ENCODE assay signal across 8 cellular contexts in the genomic region with DNA sequence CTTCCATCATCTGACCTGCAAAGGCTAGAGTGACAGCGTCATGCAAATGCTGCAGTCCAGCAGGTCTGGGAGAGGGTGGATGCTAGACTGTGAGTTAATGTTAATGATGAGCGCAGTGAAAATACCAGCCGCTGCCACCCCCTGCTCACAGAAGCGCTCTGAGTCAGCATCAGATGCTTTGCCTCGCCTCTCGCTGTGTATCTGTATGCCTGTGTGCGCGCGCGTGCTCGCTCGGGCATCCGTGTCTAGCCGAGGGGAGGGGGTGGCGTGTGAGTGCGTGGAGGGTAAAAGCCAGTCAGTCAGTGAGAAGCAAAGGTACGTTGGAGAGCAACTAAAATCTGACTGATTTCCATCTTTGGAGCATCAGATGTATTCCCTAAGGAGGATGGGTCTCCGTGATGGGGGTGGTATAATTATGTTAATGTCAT.
DNase-seq lines count a peak whose midpoint lies in the region; ATAC-seq and TF ChIP-seq lines count a peak whose summit lies in the region.

No MANE protein-coding gene starts in this region.

- H3K36me3 ChIP-seq in NT2/D1 (ENCODE audit: insufficient read depth, insufficient read length, low read length) = no peaks in the 10 kb centered on the region
- H3K36me3 ChIP-seq in esophagus squamous epithelium = no peaks in the 10 kb centered on the region
- H3K36me3 ChIP-seq in mucosa of rectum (ENCODE audit: control insufficient read depth in 2 of 2, insufficient read depth in 2 of 2, low read length in 2 of 2) = no peaks in the 10 kb centered on the region

- H3K27ac Mint-ChIP-seq in T-cell = no peak overlapping the region

- POLR2A ChIA-PET in T-cell (lab: Charles Lee) = no interaction called here

- H3K36me3 Mint-ChIP-seq in T-cell = no peaks in the 10 kb centered on the region

- peaks cover under 1 to 4% (median 3%) of the 10 kb centered on the region in 3 donors for H3K9me3 Mint-ChIP-seq in T-cell

- CTCF ChIA-PET in T-cell (lab: Charles Lee) = no interaction called here

- H3K9ac ChIP-seq in NT2/D1 (ENCODE audit: insufficient read length, low read depth) (no peak overlapping the region), mucosa of rectum (ENCODE audit: low read depth in 1 of 2, low read length in 2 of 2) (no peak overlapping the region)

- H3K9me3 ChIP-seq in NT2/D1 (ENCODE audit: insufficient read depth, low read length) = no peaks in the 10 kb centered on the region
- no peaks in the 10 kb centered on the region for H3K9me3 ChIP-seq in esophagus squamous epithelium
- H3K9me3 ChIP-seq in mucosa of rectum (ENCODE audit: control insufficient read depth in 2 of 2, low read length in 2 of 2) = no peaks in the 10 kb centered on the region

- no peaks in the 10 kb centered on the region for H3K27me3 ChIP-seq in NT2/D1 (ENCODE audit: insufficient read depth, insufficient read length)
- no peaks in the 10 kb centered on the region for H3K27me3 ChIP-seq in esophagus squamous epithelium
- H3K27me3 ChIP-seq in mucosa of rectum (ENCODE audit: control insufficient read depth in 2 of 2, insufficient read depth in 2 of 2, low read length in 2 of 2) = no peaks in the 10 kb centered on the region

- H3K4me3 ChIP-seq in NT2/D1 (ENCODE audit: insufficient read length, low read depth) (peak overlapping the region; percentile 15), esophagus squamous epithelium (peak overlapping the region; percentile 24 to 62 (median 42)), mucosa of rectum (ENCODE audit: low read length in 2 of 2) (peak overlapping the region; percentile 30 to 49)

- H3K4me3 Mint-ChIP-seq in T-cell = no peak overlapping the region

- DNase-seq in G401 (ENCODE audit: low spot score) (peak; percentile 97), NT2/D1 (ENCODE audit: low read depth, low spot score) (peak; percentile 28), esophagus squamous epithelium (lab: John Stamatoyannopoulos, UW) (no peak), MV-4-11 (lab: John Stamatoyannopoulos, UW) (no peak), AML-193 (lab: John Stamatoyannopoulos, UW) (no peak), T-cell (no peak)

- H3K27ac ChIP-seq in esophagus squamous epithelium (peak overlapping the region; percentile 80 to 88 (median 85)), mucosa of rectum (ENCODE audit: low read depth in 2 of 2, low read length in 2 of 2) (no peak overlapping the region)

- TF ChIP-seq CTCF in esophagus squamous epithelium (IDR thresholded peaks at IDR 0.05) = no peak

- peak in 2 of 4 donors; percentile 29 to 40 for TF ChIP-seq POLR2A in esophagus squamous epithelium (IDR thresholded peaks at IDR 0.05)

- intact Hi-C loops in esophagus squamous epithelium (cut with DNase I) = no loop called here

- H3K4me1 ChIP-seq in NT2/D1 (ENCODE audit: insufficient read depth, insufficient read length) (no peaks in the 10 kb centered on the region), esophagus squamous epithelium (peaks cover 0 to 57% (median 4%) of the 10 kb centered on the region in 3 donors), mucosa of rectum (ENCODE audit: control insufficient read depth in 2 of 2, insufficient read depth in 2 of 2, low read length in 2 of 2) (peaks cover 3 to 7% of the 10 kb centered on the region in 2 donors)

- ATAC-seq in T-cell (replicated peaks in 1 of 4) (no peak), GM18858 (IDR thresholded peaks at IDR 0.05; ENCODE audit: unreplicated experiment) (no peak)

- H3K4me1 Mint-ChIP-seq in T-cell = no peaks in the 10 kb centered on the region

- WGBS in esophagus squamous epithelium, 2 donors = 16 to 22% methylated on average over 6 to 8 of the region's 18 CpGs

- H3K27me3 Mint-ChIP-seq in T-cell = no peaks in the 10 kb centered on the region

- in situ Hi-C loops in G401 (cut with HindIII; ENCODE audit: low sequenced_read_pairs) = no loop called here

Comparison
In these comparisons a context has a peak if more than half of its experiments do, and no peak if none do; other contexts are left out.
1. DNase-seq: peak in G401 (single experiment) and NT2/D1 (single experiment); none in esophagus squamous epithelium (single experiment), MV-4-11 (single experiment), AML-193 (0 of 2) and T-cell (0 of 34).
2. H3K27ac ChIP-seq: peak in esophagus squamous epithelium (4 of 4); none in mucosa of rectum (0 of 2).
3. Peak in every context shown above with its lines, with median percentiles within 50 percentile points of each other: H3K4me3 ChIP-seq.